Comparison of ENCODE assay signal across 29 cellular contexts in the genomic region with DNA sequence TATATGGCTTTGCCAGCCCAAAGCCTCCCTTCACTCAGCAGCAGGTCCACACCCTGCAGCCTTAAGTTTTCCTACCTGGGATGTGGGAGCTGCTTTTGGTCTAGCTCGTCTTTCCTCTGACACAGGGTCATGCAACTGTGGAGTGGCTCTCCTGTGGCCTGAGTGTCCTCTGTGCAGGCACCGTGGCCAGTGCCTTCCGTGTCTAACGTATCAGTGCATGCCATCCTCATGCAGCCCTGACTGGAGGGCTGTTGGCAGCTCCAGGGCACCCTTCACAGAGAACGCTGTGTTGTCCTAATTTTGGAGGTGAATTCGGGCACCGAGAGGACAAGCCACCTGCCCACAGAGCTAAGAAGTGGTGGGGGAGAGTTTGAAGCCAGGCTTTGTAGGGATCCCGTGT.
"Had no signal": no experiment of that assay in that cellular context is flagged by ENCODE, and none has a peak within 500 bp of the region (broad histone marks: within the 10 kb centered on the region; RNA-seq: fewer than 3 reads in every experiment).

No MANE protein-coding gene starts in this region.

- H3K36me3 ChIP-seq: ovary, right lobe of liver, sigmoid colon, stomach, thoracic aorta, thyroid gland, tibial nerve, upper lobe of left lung, uterus had no signal

- H3K9ac ChIP-seq: parathyroid adenoma had no signal

- H3K36me3 Mint-ChIP-seq: naive B cell; naive thymus-derived CD8-positive, alpha-beta T cell; stimulated activated effector memory CD8-positive, alpha-beta T cell treated with anti-CD3 and anti-CD28 coated beads, Interleukin-12 subunit alpha, Interleukin-12 subunit beta, amount 100 ng/mL, for 72 hours; stimulated activated naive B cell treated with anti-CD40 and anti-IgM and Interleukin-4, amounts not matched to agents 10 μg/mL and 1 μg/mL and 100 μg/mL, for 72 hours had no signal

- H3K27me3 ChIP-seq: ovary, right lobe of liver, sigmoid colon, thyroid gland, upper lobe of left lung, uterus had no signal

- ATAC-seq: naive thymus-derived CD8-positive, alpha-beta T cell; natural killer cell treated with Interleukin-12 subunit alpha and Interleukin-12 subunit beta and Interleukin-15 and Interleukin-18, amount 100 ng/mL, for 72 hours; psoas muscle; right cardiac atrium; right lobe of liver; stimulated activated effector memory CD8-positive, alpha-beta T cell treated with anti-CD3 and anti-CD28 coated beads, Interleukin-12 subunit alpha, Interleukin-12 subunit beta, amount 100 ng/mL, for 72 hours; stimulated activated naive B cell treated with anti-CD40 and anti-IgM and Interleukin-4, amounts not matched to agents 10 μg/mL and 1 μg/mL and 100 μg/mL, for 72 hours had no signal

- H3K4me3 ChIP-seq: ovary, psoas muscle, right lobe of liver, sigmoid colon, stomach, thoracic aorta, thyroid gland, tibial nerve, upper lobe of left lung, uterus had no signal

- H3K27ac ChIP-seq: ovary, parathyroid adenoma, psoas muscle, right lobe of liver, sigmoid colon, stomach, thoracic aorta, thyroid gland, tibial nerve, upper lobe of left lung, uterus had no signal

- H2AFZ ChIP-seq: parathyroid adenoma had no signal

- H3K4me1 ChIP-seq: parathyroid adenoma, psoas muscle, right lobe of liver, thyroid gland, upper lobe of left lung, uterus had no signal

- H3K27ac Mint-ChIP-seq: natural killer cell treated with Interleukin-12 subunit alpha and Interleukin-12 subunit beta and Interleukin-15 and Interleukin-18, amount 100 ng/mL, for 72 hours; nephron progenitor cell; progenitor cell of endocrine pancreas; stimulated activated effector memory CD8-positive, alpha-beta T cell treated with anti-CD3 and anti-CD28 coated beads, Interleukin-12 subunit alpha, Interleukin-12 subunit beta, amount 100 ng/mL, for 72 hours; stimulated activated naive B cell treated with anti-CD40 and anti-IgM and Interleukin-4, amounts not matched to agents 10 μg/mL and 1 μg/mL and 100 μg/mL, for 72 hours; stimulated activated naive CD8-positive, alpha-beta T cell treated with anti-CD3 and anti-CD28 coated beads, Interleukin-15, Interleukin-2, amounts not matched to agents 100 ng/mL and 50 ng/mL, for 24 hours had no signal

- H3K4me3 Mint-ChIP-seq: naive B cell; naive thymus-derived CD8-positive, alpha-beta T cell; natural killer cell treated with Interleukin-12 subunit alpha and Interleukin-12 subunit beta and Interleukin-15 and Interleukin-18, amount 100 ng/mL, for 72 hours; nephron progenitor cell; neural crest cell; stimulated activated effector memory CD8-positive, alpha-beta T cell treated with anti-CD3 and anti-CD28 coated beads, Interleukin-12 subunit alpha, Interleukin-12 subunit beta, amount 100 ng/mL, for 72 hours; stimulated activated naive B cell treated with anti-CD40 and anti-IgM and Interleukin-4, amounts not matched to agents 10 μg/mL and 1 μg/mL and 100 μg/mL, for 72 hours; stimulated activated naive CD8-positive, alpha-beta T cell treated with anti-CD3 and anti-CD28 coated beads, Interleukin-15, Interleukin-2, amounts not matched to agents 100 ng/mL and 50 ng/mL, for 24 hours had no signal

- DNase-seq: naive B cell; naive thymus-derived CD8-positive, alpha-beta T cell; nephron progenitor cell; occipital lobe; ovary; psoas muscle; right cardiac atrium; sigmoid colon; small intestine; stimulated activated CD4-positive, alpha-beta T cell treated with anti-CD3 and anti-CD28 coated beads, Interleukin-15, amount 100 ng/mL, for 24 hours; stimulated activated CD4-positive, alpha-beta T cell treated with anti-CD3 and anti-CD28 coated beads, Interleukin-2, amount 100 ng/mL, for 24 hours; stimulated activated CD4-positive, alpha-beta T cell treated with anti-CD3 and anti-CD28 coated beads, Interleukin-2, amount 100 ng/mL, for 48 hours; stimulated activated CD4-positive, alpha-beta T cell treated with anti-CD3 and anti-CD28 coated beads, Interleukin-4, amount 100 ng/mL, for 24 hours; stimulated activated naive B cell treated with anti-CD40 and anti-IgM and Interleukin-4, amounts not matched to agents 10 μg/mL and 1 μg/mL and 100 μg/mL, for 72 hours; stimulated activated naive CD4-positive, alpha-beta T cell treated with Interleukin-2 at 50 U/mL for 16 hours; stomach; thyroid gland; trophoblast cell; uterus had no signal

- H3K9me3 ChIP-seq: ovary, psoas muscle, right lobe of liver, sigmoid colon, stomach, thoracic aorta, thyroid gland, tibial nerve, upper lobe of left lung, uterus had no signal

- H3K9me3 Mint-ChIP-seq: stimulated activated effector memory CD8-positive, alpha-beta T cell treated with anti-CD3 and anti-CD28 coated beads, Interleukin-12 subunit alpha, Interleukin-12 subunit beta, amount 100 ng/mL, for 72 hours had no signal
